ENCODE assay signal across 33 cellular contexts in genomic region chr2:60426341-60426740, GRCh38.
"Had no signal": no experiment of that assay in that cellular context is flagged by ENCODE, and none has a peak within 500 bp of the region (broad histone marks: within the 10 kb centered on the region; RNA-seq: fewer than 3 reads in every experiment).

No MANE protein-coding gene starts in this region.

- H3K4me1 ChIP-seq: adrenal gland, ascending aorta, body of pancreas, breast epithelium had no signal

- H3K27ac ChIP-seq: adrenal gland, ascending aorta, body of pancreas, brain microvascular endothelial cell, breast epithelium, cardiac muscle cell had no signal

- H3K36me3 ChIP-seq: adrenal gland, ascending aorta, brain microvascular endothelial cell, breast epithelium, cardiac muscle cell had no signal

- DNase-seq: activated effector memory CD4-positive, alpha-beta T cell treated with anti-CD3 and anti-CD28 coated beads, Interleukin-2, amount 50 U/mL, for 16 hours; activated effector memory CD4-positive, alpha-beta T cell treated with Interleukin-2 at 50 U/mL for 16 hours; activated gamma-delta T cell; activated gamma-delta T cell treated with Interleukin-2 at 50 U/mL for 16 hours; activated naive CD4-positive, alpha-beta T cell; activated naive CD4-positive, alpha-beta T cell treated with anti-CD3 and anti-CD28 coated beads for 36 hours; activated naive CD4-positive, alpha-beta T cell treated with anti-CD3 and anti-CD28 coated beads, Interleukin-2, amount 10 ng/mL, durations not matched to agents 7 days and 5 days; activated naive CD4-positive, alpha-beta T cell treated with anti-CD3 and anti-CD28 coated beads, Interleukin-2, amount 50 U/mL, for 16 hours; activated naive CD4-positive, alpha-beta T cell treated with Interleukin-2 at 50 U/mL for 16 hours; activated naive CD8-positive, alpha-beta T cell treated with anti-CD3 and anti-CD28 coated beads for 36 hours; activated naive CD8-positive, alpha-beta T cell treated with anti-CD3 and anti-CD28 coated beads, Interleukin-2, amount 10 ng/mL, durations not matched to agents 7 days and 5 days; activated naive CD8-positive, alpha-beta T cell treated with anti-CD3 and anti-CD28 coated beads, Interleukin-2, amount 50 U/mL, for 24 hours; activated T-cell treated with anti-CD3 and anti-CD28 coated beads, Interleukin-2, amount 50 U/mL, for 24 hours; activated T-cell treated with anti-CD3 and anti-CD28 coated beads, Interleukin-2, amount 50 U/mL, for 4 hours; activated T-cell treated with anti-CD3 and anti-CD28 coated beads, Interleukin-2, amount 50 U/mL, for 48 hours; activated T-cell treated with anti-CD3 and anti-CD28 coated beads, Interleukin-2, amount 50 U/mL, for 72 hours; adrenal gland; amniotic stem cell; amygdala; anterior cingulate cortex; aorta; brain microvascular endothelial cell; caudate nucleus; central memory CD4-positive, alpha-beta T cell; cerebellar nuclear complex had no signal

- H3K9me3 ChIP-seq: adrenal gland, ascending aorta, body of pancreas, breast epithelium had no signal

- H3K4me3 ChIP-seq: adrenal gland, ascending aorta, body of pancreas, breast epithelium, cardiac muscle cell had no signal

- ATAC-seq: activated naive CD4-positive, alpha-beta T cell treated with anti-CD3 and anti-CD28 coated beads, Interleukin-2, amount 50 U/mL, for 72 hours; activated naive CD8-positive, alpha-beta T cell treated with anti-CD3 and anti-CD28 coated beads, Interleukin-2, amount 50 U/mL, for 24 hours; activated T-cell treated with anti-CD3 and anti-CD28 coated beads, Interleukin-2, amount 50 U/mL, for 4 hours; activated T-cell treated with anti-CD3 and anti-CD28 coated beads, Interleukin-2, amount 50 U/mL, for 72 hours; activated T-helper 17 cell treated with anti-CD3 and anti-CD28 coated beads, Interleukin-2, amount 50 U/mL, for 72 hours; body of pancreas had no signal

- FAIRE-seq: astrocyte, bronchial epithelial cell had no signal

- H3K27me3 ChIP-seq: adrenal gland, ascending aorta, body of pancreas, brain microvascular endothelial cell, breast epithelium, cardiac muscle cell had no signal
